ENCODE assay signal across 22 cellular contexts in the genomic region with DNA sequence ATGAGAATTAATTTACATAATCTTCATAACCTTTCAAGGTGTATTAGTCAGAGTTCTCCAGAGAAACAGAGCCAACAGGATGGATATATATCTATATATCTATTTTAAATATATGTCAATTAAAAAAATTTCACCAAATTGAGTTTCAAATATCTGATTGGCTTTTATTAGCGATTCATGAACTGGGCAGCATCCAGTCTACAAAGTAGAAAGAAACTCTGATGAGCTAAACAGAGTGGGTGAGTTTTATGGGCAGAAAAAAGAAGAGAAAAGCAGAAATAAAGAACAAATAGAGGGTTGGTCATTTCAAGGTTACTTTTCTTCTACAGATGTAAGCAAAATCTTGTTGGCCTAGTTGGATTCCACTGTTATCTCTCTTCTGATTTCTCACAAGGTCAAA. TPM values are rescaled to one million over a fixed set of nuclear protein-coding genes. Genes with fewer than 3 reads are reported as not detected.
"Had no signal": no experiment of that assay in that cellular context is flagged by ENCODE, and none has a peak within 500 bp of the region (broad histone marks: within the 10 kb centered on the region; RNA-seq: fewer than 3 reads in every experiment).

No MANE protein-coding gene starts in this region.

- ATAC-seq: K562 had no signal

- H3K27ac ChIP-seq: KMS-11, SJSA1, SK-N-MC had no signal

- H3K9me3 ChIP-seq: SJSA1 had no signal

- DNase-seq: Kasumi-1, MM.1S, NCI-H1092 treated with DMSO at 0.1 percent for 48 hours, NCI-H1436, NCI-H187, NCI-H2029, NCI-H2081 treated with DMSO at 0.1 percent for 48 hours, NCI-H2171, NCI-H226, NCI-H446, NCI-H510A, NCI-H524 treated with DMSO at 0.1 percent for 48 hours, NCI-H69, NCI-H774, Right ventricle myocardium superior, RPMI8226, SIG-M5 had no signal

- H3K27me3 ChIP-seq: SJSA1 had no signal

- H3K36me3 Mint-ChIP-seq: IgD-negative memory B cell had no signal

- H3K27ac Mint-ChIP-seq: IgD-negative memory B cell had no signal

- H3K4me3 Mint-ChIP-seq: IgD-negative memory B cell had no signal

RNA-seq across cellular contexts. Expression of a gene that starts 29.0 kb away (rescaled TPM):
- polyA plus RNA-seq: IgD-negative memory B cell had no signal
